In genomic region chr5:35236770-35237169, GRCh38 we compare ENCODE assay signal across 9 cellular contexts. TPM values are rescaled to one million over a fixed set of nuclear protein-coding genes. Genes with fewer than 3 reads are reported as not detected.
"Had no signal": no experiment of that assay in that cellular context is flagged by ENCODE, and none has a peak within 500 bp of the region (broad histone marks: within the 10 kb centered on the region; RNA-seq: fewer than 3 reads in every experiment).

No MANE protein-coding gene starts in this region.

- H3K27ac ChIP-seq: GM23248 had no signal

- H3K9me3 ChIP-seq: HAP-1 had no signal

- H3K36me3 ChIP-seq: HAP-1 had no signal

- FAIRE-seq: HTR-8/SVneo, K562 had no signal

- ATAC-seq: HCT116, K562 had no signal

- H3K4me3 ChIP-seq: GM23248, HAP-1, K562 had no signal

- DNase-seq: GM23248, GOT3, H7, HFFc6, IMR-90 had no signal

RNA-seq across cellular contexts. Expression of gene PRLR, which starts 6.5 kb away (rescaled TPM):
- polyA plus RNA-seq: K562 had no signal
